In genomic region chr19:29514525-29515232, GRCh38 we compare ENCODE assay signal across 21 cellular contexts. TPM values are rescaled to one million over a fixed set of nuclear protein-coding genes. Genes with fewer than 3 reads are reported as not detected.
A peak's percentile ranks its signal among the peaks of the same experiment; 100 is the strongest.
DNase-seq lines count a peak whose midpoint lies in the region; ATAC-seq and TF ChIP-seq lines count a peak whose summit lies in the region.
"Had no signal": no experiment of that assay in that cellular context is flagged by ENCODE, and none has a peak within 500 bp of the region (broad histone marks: within the 10 kb centered on the region; RNA-seq: fewer than 3 reads in every experiment).

No MANE protein-coding gene starts in this region.

- no peak for DNase-seq in activated CD4-positive, alpha-beta T cell treated with anti-CD3 and anti-CD28 coated beads for 36 hours
- DNase-seq in activated CD4-positive, alpha-beta T cell treated with anti-CD3 and anti-CD28 coated beads, Interleukin-2, amount 50 U/mL, for 1 hour, result no peak
- peak; percentile 59 for DNase-seq in NAMALWA (ENCODE audit: low spot score)
- DNase-seq in foreskin keratinocyte, result peak; percentile 2 to 8
- no peak for DNase-seq in NCI-H524 (lab: John Stamatoyannopoulos, UW)
- no peak for DNase-seq in central memory CD4-positive, alpha-beta T cell
- no peak for DNase-seq in nephron progenitor cell
- DNase-seq: activated effector memory CD4-positive, alpha-beta T cell treated with anti-CD3 and anti-CD28 coated beads, Interleukin-2, amount 50 U/mL, for 16 hours; EL; NCI-H1436; NCI-H446; ovary; sigmoid colon; WERI-Rb-1 had no signal

- CTCF ChIA-PET in activated CD4-positive, alpha-beta T cell treated with anti-CD3 and anti-CD28 coated beads for 36 hours (lab: Charles Lee), result no interaction called here

- H3K27ac ChIP-seq in foreskin keratinocyte, result no peak overlapping the region
- H3K27ac ChIP-seq: heart left ventricle, left ventricle myocardium inferior, ovary, sigmoid colon, WERI-Rb-1 had no signal

- peaks cover 12% of the 10 kb centered on the region for H3K27me3 Mint-ChIP-seq in activated CD4-positive, alpha-beta T cell treated with anti-CD3 and anti-CD28 coated beads for 36 hours
- H3K27me3 Mint-ChIP-seq in stimulated activated memory B cell treated with anti-CD40 and anti-IgM and Interleukin-4, amounts not matched to agents 10 μg/mL and 1 μg/mL and 100 μg/mL, for 72 hours, result peaks cover 13% of the 10 kb centered on the region
- H3K27me3 Mint-ChIP-seq in nephron progenitor cell (ENCODE audit: low read depth, poor library complexity), result peaks cover 69% of the 10 kb centered on the region

- H3K4me1 Mint-ChIP-seq in activated CD4-positive, alpha-beta T cell treated with anti-CD3 and anti-CD28 coated beads for 36 hours, result no peaks in the 10 kb centered on the region
- H3K4me1 Mint-ChIP-seq in stimulated activated memory B cell treated with anti-CD40 and anti-IgM and Interleukin-4, amounts not matched to agents 10 μg/mL and 1 μg/mL and 100 μg/mL, for 72 hours, result no peaks in the 10 kb centered on the region
- H3K4me1 Mint-ChIP-seq in nephron progenitor cell, result peaks cover 20% of the 10 kb centered on the region

- no peaks in the 10 kb centered on the region for H3K9me3 Mint-ChIP-seq in activated CD4-positive, alpha-beta T cell treated with anti-CD3 and anti-CD28 coated beads for 36 hours (ENCODE audit: low read depth)
- peaks cover 33% of the 10 kb centered on the region for H3K9me3 Mint-ChIP-seq in stimulated activated memory B cell treated with anti-CD40 and anti-IgM and Interleukin-4, amounts not matched to agents 10 μg/mL and 1 μg/mL and 100 μg/mL, for 72 hours
- no peaks in the 10 kb centered on the region for H3K9me3 Mint-ChIP-seq in nephron progenitor cell
- H3K9me3 Mint-ChIP-seq: T-helper 1 cell treated with Interleukin-12 subunit alpha and Interleukin-12 subunit beta and Interleukin-4 antibody, amounts not matched to agents 30 μg/mL and 1 μg/mL, for 36 hours had no signal

- no peak overlapping the region for H3K27ac Mint-ChIP-seq in activated CD4-positive, alpha-beta T cell treated with anti-CD3 and anti-CD28 coated beads for 36 hours
- no peak overlapping the region for H3K27ac Mint-ChIP-seq in stimulated activated memory B cell treated with anti-CD40 and anti-IgM and Interleukin-4, amounts not matched to agents 10 μg/mL and 1 μg/mL and 100 μg/mL, for 72 hours
- no peak overlapping the region for H3K27ac Mint-ChIP-seq in nephron progenitor cell
- H3K27ac Mint-ChIP-seq: T-helper 1 cell treated with Interleukin-12 subunit alpha and Interleukin-12 subunit beta and Interleukin-4 antibody, amounts not matched to agents 30 μg/mL and 1 μg/mL, for 36 hours had no signal

- ATAC-seq in activated CD4-positive, alpha-beta T cell treated with anti-CD3 and anti-CD28 coated beads for 36 hours, result peak; percentile 78
- ATAC-seq in foreskin keratinocyte, result peak; percentile 31
- peak; percentile 59 for ATAC-seq in stimulated activated memory B cell treated with anti-CD40 and anti-IgM and Interleukin-4, amounts not matched to agents 10 μg/mL and 1 μg/mL and 100 μg/mL, for 72 hours
- ATAC-seq: heart left ventricle, Right ventricle myocardium inferior had no signal

- no peaks in the 10 kb centered on the region for H3K27me3 ChIP-seq in foreskin keratinocyte
- H3K27me3 ChIP-seq: ovary had no signal

- POLR2A ChIA-PET in activated CD4-positive, alpha-beta T cell treated with anti-CD3 and anti-CD28 coated beads for 36 hours (lab: Charles Lee), result no interaction called here

- no peaks in the 10 kb centered on the region for H3K4me1 ChIP-seq in foreskin keratinocyte
- H3K4me1 ChIP-seq: heart left ventricle, left ventricle myocardium inferior, sigmoid colon had no signal

- intact Hi-C loops in activated CD4-positive, alpha-beta T cell treated with anti-CD3 and anti-CD28 coated beads for 36 hours (cut with DNase I, micrococcal nuclease), result no loop called here

- TF ChIP-seq CTCF in foreskin keratinocyte (conservative IDR thresholded peaks at IDR 0.05), result no peak
- no peak for TF ChIP-seq CTCF in nephron progenitor cell (IDR thresholded peaks at IDR 0.05)

- H3K4me3 Mint-ChIP-seq in activated CD4-positive, alpha-beta T cell treated with anti-CD3 and anti-CD28 coated beads for 36 hours, result no peak overlapping the region
- no peak overlapping the region for H3K4me3 Mint-ChIP-seq in stimulated activated memory B cell treated with anti-CD40 and anti-IgM and Interleukin-4, amounts not matched to agents 10 μg/mL and 1 μg/mL and 100 μg/mL, for 72 hours
- no peak overlapping the region for H3K4me3 Mint-ChIP-seq in nephron progenitor cell
- H3K4me3 Mint-ChIP-seq: T-helper 1 cell treated with Interleukin-12 subunit alpha and Interleukin-12 subunit beta and Interleukin-4 antibody, amounts not matched to agents 30 μg/mL and 1 μg/mL, for 36 hours had no signal

- no peaks in the 10 kb centered on the region for H3K36me3 Mint-ChIP-seq in activated CD4-positive, alpha-beta T cell treated with anti-CD3 and anti-CD28 coated beads for 36 hours (ENCODE audit: low read depth)
- H3K36me3 Mint-ChIP-seq in stimulated activated memory B cell treated with anti-CD40 and anti-IgM and Interleukin-4, amounts not matched to agents 10 μg/mL and 1 μg/mL and 100 μg/mL, for 72 hours, result no peaks in the 10 kb centered on the region
- no peaks in the 10 kb centered on the region for H3K36me3 Mint-ChIP-seq in nephron progenitor cell (ENCODE audit: low read depth)

RNA-seq across cellular contexts. Expression of gene VSTM2B, which starts 11.1 kb away (rescaled TPM):
- total RNA-seq in activated CD4-positive, alpha-beta T cell treated with anti-CD3 and anti-CD28 coated beads for 36 hours, result not detected
- not detected in 2 replicates for total RNA-seq in foreskin keratinocyte
- polyA plus RNA-seq in foreskin keratinocyte, result not detected in 2 replicates
- total RNA-seq: aorta, heart left ventricle, left ventricle myocardium inferior, Right ventricle myocardium inferior, ureter had no signal
- polyA plus RNA-seq: aorta, heart left ventricle, ovary, sigmoid colon had no signal

Comparison
In these comparisons a context has a peak if more than half of its experiments do, and no peak if none do; other contexts are left out.
1. DNase-seq: peak in NAMALWA (single experiment) and foreskin keratinocyte (2 of 2); none in activated CD4-positive, alpha-beta T cell treated with anti-CD3 and anti-CD28 coated beads for 36 hours (single experiment), activated CD4-positive, alpha-beta T cell treated with anti-CD3 and anti-CD28 coated beads, Interleukin-2, amount 50 U/mL, for 1 hour (single experiment), NCI-H524 (0 of 2), central memory CD4-positive, alpha-beta T cell (single experiment) and nephron progenitor cell (single experiment).
2. Peak in every context shown above with its lines, with median percentiles within 50 percentile points of each other: ATAC-seq.